Comparison of ENCODE assay signal across 14 cellular contexts in genomic region chr2:239034561-239035341, GRCh38.
DNase-seq lines count a peak whose midpoint lies in the region; ATAC-seq and TF ChIP-seq lines count a peak whose summit lies in the region.
"Had no signal": no experiment of that assay in that cellular context is flagged by ENCODE, and none has a peak within 500 bp of the region (broad histone marks: within the 10 kb centered on the region; RNA-seq: fewer than 3 reads in every experiment).

No MANE protein-coding gene starts in this region.

- WGBS in sigmoid colon, 2 donors = 72 to 79% methylated on average over 19 of the region's 19 CpGs

- TF ChIP-seq POLR2A in sigmoid colon (IDR thresholded peaks at IDR 0.05) = no peak

- H3K9me3 ChIP-seq in right atrium auricular region = no peaks in the 10 kb centered on the region
- no peaks in the 10 kb centered on the region for H3K9me3 ChIP-seq in sigmoid colon

- TF ChIP-seq EP300 in sigmoid colon (IDR thresholded peaks at IDR 0.05) = no peak

- in situ Hi-C loops in GM13976 (cut with MboI; ENCODE audit: low sequenced_read_pairs, unreplicated experiment) = loop anchor here (25.0 kb wide), 1 partner anchor 953 kb away; no protein-coding TSS in a partner anchor

- ATAC-seq in Right ventricle myocardium superior (ENCODE audit: poor library complexity) = peak; percentile 11
- ATAC-seq in esophagus mucosa = peak; percentile 5
- no peak for ATAC-seq in HG03378 (IDR thresholded peaks at IDR 0.05; ENCODE audit: unreplicated experiment)

- DNase-seq in Right ventricle myocardium superior (no peak), right atrium auricular region (ENCODE audit: low spot score) (no peak), GM13976 (ENCODE audit: low spot score) (no peak), sigmoid colon (peak; percentile 58)
- DNase-seq in stimulated activated CD4-positive, alpha-beta T cell treated with anti-CD3 and anti-CD28 coated beads, Interleukin-1b, Interleukin-23, amount 100 ng/mL, for 48 hours = no peak
- DNase-seq: GDM1, HCEC 1CT, NCI-H2081 treated with DMSO at 0.1 percent for 48 hours, NCI-H510A, NCI-H774, SIG-M5 had no signal

- H3K27me3 ChIP-seq in right atrium auricular region (no peaks in the 10 kb centered on the region), sigmoid colon (no peaks in the 10 kb centered on the region)

- H3K36me3 ChIP-seq in right atrium auricular region (no peaks in the 10 kb centered on the region), sigmoid colon (no peaks in the 10 kb centered on the region)

- TF ChIP-seq CTCF in right atrium auricular region (IDR thresholded peaks at IDR 0.05) = no peak
- TF ChIP-seq CTCF in GM13976 (IDR thresholded peaks at IDR 0.05; ENCODE audit: borderline replicate concordance, control extremely low read depth, extremely low read depth, insufficient read depth, missing control alignments) = peak; percentile 13
- TF ChIP-seq CTCF in sigmoid colon (IDR thresholded peaks at IDR 0.05) = no peak

- no peak overlapping the region for H3K27ac ChIP-seq in right atrium auricular region
- H3K27ac ChIP-seq in sigmoid colon = no peak overlapping the region
- H3K27ac ChIP-seq: C4-2B had no signal

- intact Hi-C loops in Right ventricle myocardium superior (cut with DNase I) (loop anchor here (10.0 kb wide), 3 partner anchors 70 to 960 kb away; no protein-coding TSS in a partner anchor), sigmoid colon (cut with DNase I) (loop anchor here (1.0 to 2.0 kb wide), 3 partner anchors 848 to 1108 kb away; no protein-coding TSS in a partner anchor)

- H3K4me3 ChIP-seq in right atrium auricular region (no peak overlapping the region), sigmoid colon (no peak overlapping the region)

- H3K4me1 ChIP-seq in right atrium auricular region (peaks cover 0 to 4% of the 10 kb centered on the region in 2 donors), sigmoid colon (peaks cover 0 to 8% (median 4%) of the 10 kb centered on the region in 4 donors)
